In genomic region chr14:46820291-46820690, GRCh38 we compare ENCODE assay signal across 15 cellular contexts.
"Had no signal": no experiment of that assay in that cellular context is flagged by ENCODE, and none has a peak within 500 bp of the region (broad histone marks: within the 10 kb centered on the region; RNA-seq: fewer than 3 reads in every experiment).

No MANE protein-coding gene starts in this region.

- H3K27ac ChIP-seq: epithelial cell of prostate, heart right ventricle, right atrium auricular region, stomach had no signal

- H3K27me3 ChIP-seq: heart right ventricle, right atrium auricular region, stomach had no signal

- H3K4me3 ChIP-seq: heart right ventricle, mucosa of descending colon, right atrium auricular region, smooth muscle cell, stomach had no signal

- H3K36me3 ChIP-seq: heart right ventricle, right atrium auricular region, stomach had no signal

- ATAC-seq: activated T-cell treated with anti-CD3 and anti-CD28 coated beads, Interleukin-2, amount 50 U/mL, for 4 hours; heart right ventricle; mucosa of descending colon; naive thymus-derived CD8-positive, alpha-beta T cell; WTC11 had no signal

- H3K4me1 ChIP-seq: heart right ventricle, right atrium auricular region, stomach had no signal

- H3K9me3 ChIP-seq: mucosa of descending colon, right atrium auricular region had no signal

- DNase-seq: activated CD4-positive, alpha-beta memory T cell treated with anti-CD3 and anti-CD28 coated beads, Interleukin-2, amount 10 ng/mL, durations not matched to agents 7 days and 5 days; activated CD4-positive, alpha-beta T cell treated with anti-CD3 and anti-CD28 coated beads for 4 hours; activated effector memory CD4-positive, alpha-beta T cell treated with Interleukin-2 at 50 U/mL for 16 hours; activated T-cell treated with anti-CD3 and anti-CD28 coated beads, Interleukin-2, amount 50 U/mL, for 4 hours; amygdala; effector memory CD4-positive, alpha-beta T cell; foreskin melanocyte; heart right ventricle; stomach had no signal
